ENCODE assay signal across 14 cellular contexts in genomic region chr15:85124173-85124572, GRCh38.
"Had no signal": no experiment of that assay in that cellular context is flagged by ENCODE, and none has a peak within 500 bp of the region (broad histone marks: within the 10 kb centered on the region; RNA-seq: fewer than 3 reads in every experiment).

No MANE protein-coding gene starts in this region.

- DNase-seq: cortex of kidney; effector memory CD4-positive, alpha-beta T cell; glutamatergic neuron; islet precursor cell; natural killer cell; posterior cingulate gyrus; small intestine; stimulated activated CD4-positive, alpha-beta T cell treated with anti-CD3 and anti-CD28 coated beads, Interleukin-2, amount 100 ng/mL, for 48 hours; stimulated activated naive CD4-positive, alpha-beta T cell treated with Interleukin-2 at 50 U/mL for 16 hours; transverse colon had no signal

- H3K27me3 ChIP-seq: gastroesophageal sphincter, right atrium auricular region, transverse colon had no signal

- H3K4me3 ChIP-seq: gastroesophageal sphincter, right atrium auricular region, thoracic aorta, transverse colon had no signal

- H3K4me1 Mint-ChIP-seq: natural killer cell, neural crest cell had no signal

- H3K4me1 ChIP-seq: gastroesophageal sphincter, right atrium auricular region, transverse colon had no signal

- H3K27ac ChIP-seq: gastroesophageal sphincter, right atrium auricular region, thoracic aorta, transverse colon had no signal

- H3K9me3 ChIP-seq: gastroesophageal sphincter, right atrium auricular region, thoracic aorta, transverse colon had no signal

- H3K9me3 Mint-ChIP-seq: natural killer cell had no signal

- H3K36me3 Mint-ChIP-seq: natural killer cell had no signal

- H3K4me3 Mint-ChIP-seq: natural killer cell, neural crest cell had no signal
